In the genomic region with DNA sequence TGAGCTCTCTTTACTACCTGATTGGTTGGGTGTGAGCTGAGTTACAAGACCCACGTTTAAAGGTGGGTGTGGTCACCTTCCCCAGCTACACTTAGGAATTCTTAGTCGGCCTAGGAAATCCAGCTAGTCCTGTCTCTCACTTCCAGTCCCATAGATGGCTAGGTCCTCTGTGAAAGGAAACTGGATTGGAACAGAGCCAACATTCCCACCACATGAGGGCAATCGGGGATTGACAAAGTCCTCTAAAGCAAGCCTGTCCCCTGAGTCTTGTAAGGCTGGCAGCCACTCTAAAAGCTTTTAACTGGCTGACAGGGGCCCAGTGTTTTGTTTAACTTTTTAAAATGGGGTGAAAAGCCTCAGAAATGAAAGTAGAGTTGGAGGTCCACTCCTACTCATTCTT, we compare ENCODE assay signal across 21 cellular contexts.
"Had no signal": no experiment of that assay in that cellular context is flagged by ENCODE, and none has a peak within 500 bp of the region (broad histone marks: within the 10 kb centered on the region; RNA-seq: fewer than 3 reads in every experiment).

No MANE protein-coding gene starts in this region.

- H3K27ac ChIP-seq: breast epithelium, epithelial cell of prostate, gastrocnemius medialis, heart right ventricle, ovary, stomach, testis, upper lobe of right lung had no signal

- H3K27me3 ChIP-seq: breast epithelium, gastrocnemius medialis, heart right ventricle, ovary, stomach, testis, upper lobe of right lung had no signal

- ATAC-seq: effector memory CD8-positive, alpha-beta T cell; gastrocnemius medialis; heart right ventricle; upper lobe of right lung; WTC11 had no signal

- H3K27me3 Mint-ChIP-seq: dendritic cell treated with granulocyte-macrophage colony-stimulating factor and Interleukin-4, amounts not matched to agents 40 ng/mL and 50 ng/mL, for 4 days; effector memory CD8-positive, alpha-beta T cell had no signal

- H3K4me3 ChIP-seq: breast epithelium, gastrocnemius medialis, heart right ventricle, lung, ovary, stomach, testis, upper lobe of right lung had no signal

- H3K27ac Mint-ChIP-seq: dendritic cell treated with granulocyte-macrophage colony-stimulating factor and Interleukin-4, amounts not matched to agents 40 ng/mL and 50 ng/mL, for 4 days; effector memory CD8-positive, alpha-beta T cell; WTC11 had no signal

- H3K36me3 ChIP-seq: gastrocnemius medialis, ovary, upper lobe of right lung had no signal

- H3K4me1 ChIP-seq: breast epithelium, gastrocnemius medialis, heart right ventricle, stomach, testis, upper lobe of right lung had no signal

- DNase-seq: activated CD4-positive, alpha-beta T cell treated with anti-CD3 and anti-CD28 coated beads for 4 hours; activated naive CD4-positive, alpha-beta T cell; activated T-cell treated with anti-CD3 and anti-CD28 coated beads for 4 hours; anterior cingulate cortex; effector memory CD8-positive, alpha-beta T cell; gastrocnemius medialis; heart right ventricle; midbrain; ovary; stimulated activated CD4-positive, alpha-beta T cell treated with anti-CD3 and anti-CD28 coated beads, Interleukin-12 subunit alpha, Interleukin-12 subunit beta, amount 100 ng/mL, for 4 hours; stimulated activated CD4-positive, alpha-beta T cell treated with anti-CD3 and anti-CD28 coated beads, Interleukin-2, amount 100 ng/mL, for 24 hours; stomach; T-helper 2 cell; testis; upper lobe of right lung had no signal

- FAIRE-seq: islet of Langerhans had no signal

- H3K4me3 Mint-ChIP-seq: dendritic cell treated with granulocyte-macrophage colony-stimulating factor and Interleukin-4, amounts not matched to agents 40 ng/mL and 50 ng/mL, for 4 days; effector memory CD8-positive, alpha-beta T cell; WTC11 had no signal
